Comparison of ENCODE assay signal across 1 cellular context in genomic region chr15:29695486-29696167, GRCh38.
TF ChIP-seq lines count a peak whose summit lies in the region.

No MANE protein-coding gene starts in this region.

TF ChIP-seq in GM23338, 12 proteins besides CTCF, POLR2A, EP300 and RAD21 (continued from another document):
- TF ChIP-seq ZNF462 (CRISPR knock-in tag; IDR thresholded peaks at IDR 0.05) (no peak), JUNB (IDR thresholded peaks at IDR 0.05; ENCODE audit: unreplicated experiment) (no peak), CREB1 (CRISPR knock-in tag; IDR thresholded peaks at IDR 0.05; ENCODE audit: low read depth) (no peak), ETS1 (IDR thresholded peaks at IDR 0.05) (no peak)
- TF ChIP-seq, protein P1, sequence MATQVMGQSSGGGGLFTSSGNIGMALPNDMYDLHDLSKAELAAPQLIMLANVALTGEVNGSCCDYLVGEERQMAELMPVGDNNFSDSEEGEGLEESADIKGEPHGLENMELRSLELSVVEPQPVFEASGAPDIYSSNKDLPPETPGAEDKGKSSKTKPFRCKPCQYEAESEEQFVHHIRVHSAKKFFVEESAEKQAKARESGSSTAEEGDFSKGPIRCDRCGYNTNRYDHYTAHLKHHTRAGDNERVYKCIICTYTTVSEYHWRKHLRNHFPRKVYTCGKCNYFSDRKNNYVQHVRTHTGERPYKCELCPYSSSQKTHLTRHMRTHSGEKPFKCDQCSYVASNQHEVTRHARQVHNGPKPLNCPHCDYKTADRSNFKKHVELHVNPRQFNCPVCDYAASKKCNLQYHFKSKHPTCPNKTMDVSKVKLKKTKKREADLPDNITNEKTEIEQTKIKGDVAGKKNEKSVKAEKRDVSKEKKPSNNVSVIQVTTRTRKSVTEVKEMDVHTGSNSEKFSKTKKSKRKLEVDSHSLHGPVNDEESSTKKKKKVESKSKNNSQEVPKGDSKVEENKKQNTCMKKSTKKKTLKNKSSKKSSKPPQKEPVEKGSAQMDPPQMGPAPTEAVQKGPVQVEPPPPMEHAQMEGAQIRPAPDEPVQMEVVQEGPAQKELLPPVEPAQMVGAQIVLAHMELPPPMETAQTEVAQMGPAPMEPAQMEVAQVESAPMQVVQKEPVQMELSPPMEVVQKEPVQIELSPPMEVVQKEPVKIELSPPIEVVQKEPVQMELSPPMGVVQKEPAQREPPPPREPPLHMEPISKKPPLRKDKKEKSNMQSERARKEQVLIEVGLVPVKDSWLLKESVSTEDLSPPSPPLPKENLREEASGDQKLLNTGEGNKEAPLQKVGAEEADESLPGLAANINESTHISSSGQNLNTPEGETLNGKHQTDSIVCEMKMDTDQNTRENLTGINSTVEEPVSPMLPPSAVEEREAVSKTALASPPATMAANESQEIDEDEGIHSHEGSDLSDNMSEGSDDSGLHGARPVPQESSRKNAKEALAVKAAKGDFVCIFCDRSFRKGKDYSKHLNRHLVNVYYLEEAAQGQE (IDR thresholded peaks at IDR 0.05; ENCODE audit: unreplicated experiment), result no peak
